Comparison of ENCODE assay signal across 19 cellular contexts in genomic region chr13:23778879-23779278, GRCh38.
DNase-seq lines count a peak whose midpoint lies in the region; ATAC-seq, FAIRE-seq and TF ChIP-seq lines count a peak whose summit lies in the region.
"Had no signal": no experiment of that assay in that cellular context is flagged by ENCODE, and none has a peak within 500 bp of the region (broad histone marks: within the 10 kb centered on the region; RNA-seq: fewer than 3 reads in every experiment).

No MANE protein-coding gene starts in this region.

- TF ChIP-seq CTCF in MCF 10A (IDR thresholded peaks at IDR 0.05; ENCODE audit: unreplicated experiment) = no peak
- no peak for TF ChIP-seq CTCF in breast epithelium (IDR thresholded peaks at IDR 0.05)
- no peak for TF ChIP-seq CTCF in bronchial epithelial cell (IDR thresholded peaks at IDR 0.05; ENCODE audit: insufficient read depth, low read length, severe bottlenecking)
- TF ChIP-seq CTCF in body of pancreas (IDR thresholded peaks at IDR 0.05) = no peak

- peaks cover 7% of the 10 kb centered on the region for H3K36me3 Mint-ChIP-seq in MCF 10A (ENCODE audit: insufficient read depth, unreplicated experiment)
- H3K36me3 Mint-ChIP-seq: stimulated activated effector memory CD8-positive, alpha-beta T cell treated with anti-CD3 and anti-CD28 coated beads, Interleukin-12 subunit alpha, Interleukin-12 subunit beta, amount 100 ng/mL, for 72 hours had no signal

- H3K4me1 Mint-ChIP-seq in MCF 10A (ENCODE audit: insufficient read depth, unreplicated experiment) = peaks cover 7% of the 10 kb centered on the region

- no peaks in the 10 kb centered on the region for H3K9me3 Mint-ChIP-seq in MCF 10A (ENCODE audit: unreplicated experiment)
- H3K9me3 Mint-ChIP-seq: dendritic cell treated with granulocyte-macrophage colony-stimulating factor and Interleukin-4, amounts not matched to agents 40 ng/mL and 50 ng/mL, for 4 days; stimulated activated effector memory CD8-positive, alpha-beta T cell treated with anti-CD3 and anti-CD28 coated beads, Interleukin-12 subunit alpha, Interleukin-12 subunit beta, amount 100 ng/mL, for 72 hours; T-helper 1 cell treated with Interleukin-12 subunit alpha and Interleukin-12 subunit beta and Interleukin-4 antibody, amounts not matched to agents 30 μg/mL and 1 μg/mL, for 36 hours had no signal

- H3K27ac ChIP-seq in breast epithelium (no peak overlapping the region), body of pancreas (no peak overlapping the region)
- H3K27ac ChIP-seq: HL-60, tibial artery had no signal

- ATAC-seq in left lobe of liver (peak; percentile 41), GM21619 (IDR thresholded peaks at IDR 0.05; ENCODE audit: unreplicated experiment) (no peak), body of pancreas (no peak)
- ATAC-seq: stimulated activated effector memory CD8-positive, alpha-beta T cell treated with anti-CD3 and anti-CD28 coated beads, Interleukin-12 subunit alpha, Interleukin-12 subunit beta, amount 100 ng/mL, for 72 hours had no signal

- no peak for TF ChIP-seq POLR2A in breast epithelium (IDR thresholded peaks at IDR 0.05)
- no peak for TF ChIP-seq POLR2A in body of pancreas (IDR thresholded peaks at IDR 0.05)

- H3K36me3 ChIP-seq in breast epithelium = no peaks in the 10 kb centered on the region
- no peaks in the 10 kb centered on the region for H3K36me3 ChIP-seq in bronchial epithelial cell (ENCODE audit: control insufficient read depth, insufficient read depth, low read length)
- no peaks in the 10 kb centered on the region for H3K36me3 ChIP-seq in body of pancreas (replicated peaks in 1 of 2; ENCODE audit: insufficient read depth in 1 of 2, low read depth in 2 of 2)
- H3K36me3 ChIP-seq: tibial artery had no signal

- no peak overlapping the region for H3K4me3 Mint-ChIP-seq in MCF 10A (ENCODE audit: unreplicated experiment)
- H3K4me3 Mint-ChIP-seq: CD4-positive, alpha-beta memory T cell; dendritic cell treated with granulocyte-macrophage colony-stimulating factor and Interleukin-4, amounts not matched to agents 40 ng/mL and 50 ng/mL, for 4 days; stimulated activated effector memory CD8-positive, alpha-beta T cell treated with anti-CD3 and anti-CD28 coated beads, Interleukin-12 subunit alpha, Interleukin-12 subunit beta, amount 100 ng/mL, for 72 hours; T-helper 1 cell treated with Interleukin-12 subunit alpha and Interleukin-12 subunit beta and Interleukin-4 antibody, amounts not matched to agents 30 μg/mL and 1 μg/mL, for 36 hours had no signal

- no peaks in the 10 kb centered on the region for H3K4me1 ChIP-seq in breast epithelium
- no peaks in the 10 kb centered on the region for H3K4me1 ChIP-seq in body of pancreas
- H3K4me1 ChIP-seq: tibial artery had no signal

- H3K27ac Mint-ChIP-seq in MCF 10A (ENCODE audit: low read depth, unreplicated experiment) = no peak overlapping the region
- H3K27ac Mint-ChIP-seq: CD4-positive, alpha-beta memory T cell; dendritic cell treated with granulocyte-macrophage colony-stimulating factor and Interleukin-4, amounts not matched to agents 40 ng/mL and 50 ng/mL, for 4 days; stimulated activated effector memory CD8-positive, alpha-beta T cell treated with anti-CD3 and anti-CD28 coated beads, Interleukin-12 subunit alpha, Interleukin-12 subunit beta, amount 100 ng/mL, for 72 hours; T-helper 1 cell treated with Interleukin-12 subunit alpha and Interleukin-12 subunit beta and Interleukin-4 antibody, amounts not matched to agents 30 μg/mL and 1 μg/mL, for 36 hours had no signal

- BruUV-seq in MCF 10A (replicated peaks; lab: Mats Ljungman, UMichigan) = no TSS peak

- DNase-seq in MCF 10A (ENCODE audit: unreplicated experiment) = peak; percentile 38
- DNase-seq in breast epithelium (ENCODE audit: low spot score in 2 of 2) = no peak
- peak; percentile 90 for DNase-seq in bronchial epithelial cell (ENCODE audit: low read depth)
- no peak for DNase-seq in left lobe of liver (ENCODE audit: low spot score)
- DNase-seq in NCI-H2081 (lab: John Stamatoyannopoulos, UW) = no peak
- DNase-seq in urothelium cell line (ENCODE audit: low spot score) = no peak
- no peak for DNase-seq in body of pancreas
- DNase-seq: CD4-positive, alpha-beta memory T cell; EL; hypothalamus; KG1; NCI-H1417 treated with DMSO at 0.1 percent for 48 hours; tibial artery had no signal

- 52 to 55% methylated on average over 1 of the region's 1 CpG for WGBS in body of pancreas, 2 donors

- intact Hi-C loops in MCF 10A (cut with micrococcal nuclease) (no loop called here), breast epithelium (cut with DNase I; ENCODE audit: low total_unique reads) (no loop called here), body of pancreas (cut with DNase I) (no loop called here)

- no peak for FAIRE-seq in bronchial epithelial cell (lab: Jason Lieb, UNC)
- no peak for FAIRE-seq in urothelium cell line (lab: Jason Lieb, UNC)
- FAIRE-seq: A204.1 had no signal

- H3K4me3 ChIP-seq in breast epithelium (no peak overlapping the region), bronchial epithelial cell (ENCODE audit: low read depth, low read length) (no peak overlapping the region), body of pancreas (no peak overlapping the region)
- H3K4me3 ChIP-seq: tibial artery had no signal

- H3K9me3 ChIP-seq in breast epithelium (no peaks in the 10 kb centered on the region), body of pancreas (no peaks in the 10 kb centered on the region)
- H3K9me3 ChIP-seq: tibial artery had no signal

- H3K27me3 ChIP-seq in breast epithelium = no peaks in the 10 kb centered on the region
- H3K27me3 ChIP-seq in bronchial epithelial cell (ENCODE audit: control insufficient read depth, insufficient read depth, low read length) = no peaks in the 10 kb centered on the region
- no peaks in the 10 kb centered on the region for H3K27me3 ChIP-seq in body of pancreas
- H3K27me3 ChIP-seq: tibial artery had no signal

- H3K27me3 Mint-ChIP-seq in MCF 10A (ENCODE audit: insufficient read depth, unreplicated experiment) = no peaks in the 10 kb centered on the region
- H3K27me3 Mint-ChIP-seq: CD4-positive, alpha-beta memory T cell; dendritic cell treated with granulocyte-macrophage colony-stimulating factor and Interleukin-4, amounts not matched to agents 40 ng/mL and 50 ng/mL, for 4 days had no signal

- CTCF ChIA-PET in MCF 10A (lab: Yijun Ruan, JAX) = interaction anchor here (0.6 kb wide), 2 partner anchors 140 to 469 kb away, joined by 3 to 4 read pairs; no protein-coding TSS in a partner anchor

- POLR2A ChIA-PET in MCF 10A (lab: Yijun Ruan, JAX) = interaction anchor here (0.9 kb wide), 1 partner anchor 11 kb away, joined by 4 read pairs; no protein-coding TSS in a partner anchor

Comparison
In these comparisons a context has a peak if more than half of its experiments do, and no peak if none do; other contexts are left out.
1. DNase-seq: peak in MCF 10A (single experiment) and bronchial epithelial cell (single experiment); none in breast epithelium (0 of 2), left lobe of liver (single experiment), NCI-H2081 (0 of 2), urothelium cell line (single experiment) and body of pancreas (0 of 4).